In genomic region chr7:115748123-115748738, GRCh38 we compare ENCODE assay signal across 9 cellular contexts.
DNase-seq lines count a peak whose midpoint lies in the region; ATAC-seq and TF ChIP-seq lines count a peak whose summit lies in the region.
"Had no signal": no experiment of that assay in that cellular context is flagged by ENCODE, and none has a peak within 500 bp of the region (broad histone marks: within the 10 kb centered on the region; RNA-seq: fewer than 3 reads in every experiment).

No MANE protein-coding gene starts in this region.

- no peak overlapping the region for H3K4me3 Mint-ChIP-seq in activated T-cell treated with anti-CD3 and anti-CD28 coated beads, Interleukin-2, amount 50 U/mL, for 72 hours
- H3K4me3 Mint-ChIP-seq: mesothelial cell of epicardium had no signal

- H3K4me1 Mint-ChIP-seq in activated T-cell treated with anti-CD3 and anti-CD28 coated beads, Interleukin-2, amount 50 U/mL, for 72 hours (ENCODE audit: low read depth), result no peaks in the 10 kb centered on the region

- no peak for ATAC-seq in activated T-cell treated with anti-CD3 and anti-CD28 coated beads, Interleukin-2, amount 50 U/mL, for 72 hours (replicated peaks in 1 of 2)

- H3K27me3 Mint-ChIP-seq in activated T-cell treated with anti-CD3 and anti-CD28 coated beads, Interleukin-2, amount 50 U/mL, for 72 hours (ENCODE audit: low read depth), result no peaks in the 10 kb centered on the region

- no peak overlapping the region for H3K4me3 ChIP-seq in left ventricle myocardium inferior
- no peak overlapping the region for H3K4me3 ChIP-seq in right atrium auricular region
- H3K4me3 ChIP-seq in epithelial cell of esophagus (ENCODE audit: low read length), result no peak overlapping the region
- no peak overlapping the region for H3K4me3 ChIP-seq in suprapubic skin

- no peaks in the 10 kb centered on the region for H3K36me3 ChIP-seq in left ventricle myocardium inferior
- H3K36me3 ChIP-seq in right atrium auricular region, result no peaks in the 10 kb centered on the region
- no peaks in the 10 kb centered on the region for H3K36me3 ChIP-seq in suprapubic skin

- H3K9me3 Mint-ChIP-seq in activated T-cell treated with anti-CD3 and anti-CD28 coated beads, Interleukin-2, amount 50 U/mL, for 72 hours, result no peaks in the 10 kb centered on the region
- H3K9me3 Mint-ChIP-seq: mesothelial cell of epicardium had no signal

- no peaks in the 10 kb centered on the region for H3K27me3 ChIP-seq in left ventricle myocardium inferior (ENCODE audit: low read depth)
- H3K27me3 ChIP-seq in right atrium auricular region, result no peaks in the 10 kb centered on the region
- H3K27me3 ChIP-seq in suprapubic skin, result no peaks in the 10 kb centered on the region

- TF ChIP-seq CTCF in left ventricle myocardium inferior (IDR thresholded peaks at IDR 0.05; ENCODE audit: borderline replicate concordance) (peak; percentile 45), right atrium auricular region (IDR thresholded peaks at IDR 0.05) (peak in 1 of 2 donors; percentile 55), epithelial cell of esophagus (IDR thresholded peaks at IDR 0.05; ENCODE audit: insufficient read depth, low read depth, low read length, missing control alignments) (peak; percentile 36), suprapubic skin (IDR thresholded peaks at IDR 0.05) (no peak)

- TF ChIP-seq EP300 in suprapubic skin (IDR thresholded peaks at IDR 0.05), result no peak

- DNase-seq in left ventricle myocardium inferior (no peak), right atrium auricular region (ENCODE audit: low spot score) (no peak), NCI-H82 (lab: John Stamatoyannopoulos, UW) (peak; percentile 56), epithelial cell of esophagus (ENCODE audit: low read depth) (peak; percentile 16), nucleus accumbens (lab: John Stamatoyannopoulos, UW) (no peak), HUDEP-2 (lab: John Stamatoyannopoulos, UW; ENCODE audit: unreplicated experiment in 76 of 76) (no peak), suprapubic skin (ENCODE audit: low spot score in 2 of 2) (no peak)
- no peak for DNase-seq in activated T-cell treated with anti-CD3 and anti-CD28 coated beads, Interleukin-2, amount 50 U/mL, for 72 hours

- WGBS in suprapubic skin, result 63% methylated on average over 5 of the region's 5 CpGs

- no peaks in the 10 kb centered on the region for H3K36me3 Mint-ChIP-seq in activated T-cell treated with anti-CD3 and anti-CD28 coated beads, Interleukin-2, amount 50 U/mL, for 72 hours (ENCODE audit: insufficient read depth in 2 of 2)
- H3K36me3 Mint-ChIP-seq: mesothelial cell of epicardium had no signal

- no peak overlapping the region for H3K27ac Mint-ChIP-seq in activated T-cell treated with anti-CD3 and anti-CD28 coated beads, Interleukin-2, amount 50 U/mL, for 72 hours

- intact Hi-C loops in left ventricle myocardium inferior (cut with micrococcal nuclease), result no loop called here

- H3K27ac ChIP-seq in left ventricle myocardium inferior (replicated peaks) (no peak overlapping the region), right atrium auricular region (no peak overlapping the region), suprapubic skin (no peak overlapping the region)

- H3K4me1 ChIP-seq in left ventricle myocardium inferior, result no peaks in the 10 kb centered on the region
- H3K4me1 ChIP-seq in right atrium auricular region, result no peaks in the 10 kb centered on the region
- H3K4me1 ChIP-seq in suprapubic skin, result no peaks in the 10 kb centered on the region

- no peaks in the 10 kb centered on the region for H3K9me3 ChIP-seq in left ventricle myocardium inferior (replicated peaks)
- no peaks in the 10 kb centered on the region for H3K9me3 ChIP-seq in right atrium auricular region
- no peaks in the 10 kb centered on the region for H3K9me3 ChIP-seq in suprapubic skin

- TF ChIP-seq POLR2A in suprapubic skin (IDR thresholded peaks at IDR 0.05), result no peak

Comparison
In these comparisons a context has a peak if more than half of its experiments do, and no peak if none do; other contexts are left out.
1. DNase-seq: peak in NCI-H82 (single experiment) and epithelial cell of esophagus (single experiment); none in left ventricle myocardium inferior (single experiment), right atrium auricular region (single experiment), nucleus accumbens (0 of 56), HUDEP-2 (0 of 76), suprapubic skin (0 of 2) and activated T-cell treated with anti-CD3 and anti-CD28 coated beads, Interleukin-2, amount 50 U/mL, for 72 hours (0 of 2).
2. CTCF ChIP-seq: peak in left ventricle myocardium inferior (single experiment) and epithelial cell of esophagus (single experiment); none in suprapubic skin (0 of 2).